ENCODE assay signal across 9 cellular contexts in genomic region chr1:61962631-61963030, GRCh38.
"Had no signal": no experiment of that assay in that cellular context is flagged by ENCODE, and none has a peak within 500 bp of the region (broad histone marks: within the 10 kb centered on the region; RNA-seq: fewer than 3 reads in every experiment).

No MANE protein-coding gene starts in this region.

- DNase-seq: GM23248, GOT3, H7, HFFc6 had no signal

- H3K4me3 Mint-ChIP-seq: HFFc6, IgD-negative memory B cell had no signal

- H3K27ac Mint-ChIP-seq: HFFc6 had no signal

- H3K9me3 ChIP-seq: HAP-1 had no signal

- ATAC-seq: HCT116, HepG2 had no signal

- H3K4me1 Mint-ChIP-seq: IgD-negative memory B cell had no signal

- H3K4me3 ChIP-seq: GM23248, HAP-1 had no signal

- H3K36me3 ChIP-seq: HAP-1 had no signal

- H3K27ac ChIP-seq: GM23248, HL-60 had no signal

- H3K27me3 Mint-ChIP-seq: IgD-negative memory B cell had no signal
